Comparison of ENCODE assay signal across 11 cellular contexts in genomic region chr14:90368946-90369721, GRCh38. TPM values are rescaled to one million over a fixed set of nuclear protein-coding genes. Genes with fewer than 3 reads are reported as not detected.
DNase-seq lines count a peak whose midpoint lies in the region; ATAC-seq, FAIRE-seq and TF ChIP-seq lines count a peak whose summit lies in the region.
"Had no signal": no experiment of that assay in that cellular context is flagged by ENCODE, and none has a peak within 500 bp of the region (broad histone marks: within the 10 kb centered on the region; RNA-seq: fewer than 3 reads in every experiment).

No MANE protein-coding gene starts in this region.

- H3K36me3 Mint-ChIP-seq in activated naive CD8-positive, alpha-beta T cell treated with anti-CD3 and anti-CD28 coated beads, Interleukin-2, amount 10 ng/mL, durations not matched to agents 7 days and 5 days, result no peaks in the 10 kb centered on the region
- no peaks in the 10 kb centered on the region for H3K36me3 Mint-ChIP-seq in activated naive CD8-positive, alpha-beta T cell treated with anti-CD3 and anti-CD28 coated beads, Interleukin-2, amount 50 U/mL, for 24 hours (ENCODE audit: low read depth)
- H3K36me3 Mint-ChIP-seq in stimulated activated naive B cell treated with anti-CD40 and anti-IgM and Interleukin-4, amounts not matched to agents 10 μg/mL and 1 μg/mL and 100 μg/mL, for 72 hours, result no peaks in the 10 kb centered on the region
- H3K36me3 Mint-ChIP-seq in type B pancreatic cell, result no peaks in the 10 kb centered on the region
- H3K36me3 Mint-ChIP-seq: CD8-positive, alpha-beta memory T cell had no signal

- no peak overlapping the region for H4K91ac ChIP-seq in neuronal stem cell (ENCODE audit: low read depth, low read length, poor library complexity)

- no peak overlapping the region for H2BK120ac ChIP-seq in neuronal stem cell (ENCODE audit: low read depth, low read length)

- no peak overlapping the region for H3K14ac ChIP-seq in neuronal stem cell (ENCODE audit: low read length)

- H3K27me3 ChIP-seq in foreskin keratinocyte (no peaks in the 10 kb centered on the region), neuronal stem cell (ENCODE audit: control insufficient read depth in 3 of 3, insufficient read depth in 3 of 3, low read depth in 1 of 3, low read length in 3 of 3) (no peaks in the 10 kb centered on the region)

- no peak overlapping the region for H2BK5ac ChIP-seq in neuronal stem cell (ENCODE audit: low read length)

- no peak overlapping the region for H3K23ac ChIP-seq in neuronal stem cell (ENCODE audit: low read depth, low read length, poor library complexity)

- POLR2A ChIA-PET in activated naive CD8-positive, alpha-beta T cell treated with anti-CD3 and anti-CD28 coated beads, Interleukin-2, amount 10 ng/mL, durations not matched to agents 7 days and 5 days (lab: Charles Lee), result no interaction called here

- H2AFZ ChIP-seq in neuronal stem cell (ENCODE audit: low read length), result no peak overlapping the region

- no peak overlapping the region for H4K8ac ChIP-seq in neuronal stem cell (ENCODE audit: low read depth, low read length)

- H3K9ac ChIP-seq in neuronal stem cell (ENCODE audit: low read depth, low read length, poor library complexity), result no peak overlapping the region

- no peak overlapping the region for H2BK12ac ChIP-seq in neuronal stem cell (ENCODE audit: low read length)

- ATAC-seq in activated naive CD8-positive, alpha-beta T cell treated with anti-CD3 and anti-CD28 coated beads, Interleukin-2, amount 10 ng/mL, durations not matched to agents 7 days and 5 days (ENCODE audit: low read depth), result peak; percentile 76
- ATAC-seq in activated naive CD8-positive, alpha-beta T cell treated with anti-CD3 and anti-CD28 coated beads, Interleukin-2, amount 50 U/mL, for 24 hours, result no peak
- ATAC-seq in foreskin keratinocyte, result peak; percentile 61
- peak; percentile 33 to 38 for ATAC-seq in stimulated activated naive B cell treated with anti-CD40 and anti-IgM and Interleukin-4, amounts not matched to agents 10 μg/mL and 1 μg/mL and 100 μg/mL, for 72 hours (replicated peaks)

- H3K27me3 Mint-ChIP-seq in activated naive CD8-positive, alpha-beta T cell treated with anti-CD3 and anti-CD28 coated beads, Interleukin-2, amount 10 ng/mL, durations not matched to agents 7 days and 5 days, result no peaks in the 10 kb centered on the region
- peaks cover 1% of the 10 kb centered on the region for H3K27me3 Mint-ChIP-seq in activated naive CD8-positive, alpha-beta T cell treated with anti-CD3 and anti-CD28 coated beads, Interleukin-2, amount 50 U/mL, for 24 hours
- no peaks in the 10 kb centered on the region for H3K27me3 Mint-ChIP-seq in stimulated activated naive B cell treated with anti-CD40 and anti-IgM and Interleukin-4, amounts not matched to agents 10 μg/mL and 1 μg/mL and 100 μg/mL, for 72 hours
- no peaks in the 10 kb centered on the region for H3K27me3 Mint-ChIP-seq in type B pancreatic cell
- H3K27me3 Mint-ChIP-seq: progenitor cell of endocrine pancreas had no signal

- no peaks in the 10 kb centered on the region for H3K4me1 Mint-ChIP-seq in activated naive CD8-positive, alpha-beta T cell treated with anti-CD3 and anti-CD28 coated beads, Interleukin-2, amount 10 ng/mL, durations not matched to agents 7 days and 5 days
- H3K4me1 Mint-ChIP-seq in activated naive CD8-positive, alpha-beta T cell treated with anti-CD3 and anti-CD28 coated beads, Interleukin-2, amount 50 U/mL, for 24 hours, result no peaks in the 10 kb centered on the region
- H3K4me1 Mint-ChIP-seq in stimulated activated naive B cell treated with anti-CD40 and anti-IgM and Interleukin-4, amounts not matched to agents 10 μg/mL and 1 μg/mL and 100 μg/mL, for 72 hours, result no peaks in the 10 kb centered on the region
- peaks cover 4% of the 10 kb centered on the region for H3K4me1 Mint-ChIP-seq in type B pancreatic cell (ENCODE audit: unreplicated experiment)

- H3K9me3 Mint-ChIP-seq in activated naive CD8-positive, alpha-beta T cell treated with anti-CD3 and anti-CD28 coated beads, Interleukin-2, amount 10 ng/mL, durations not matched to agents 7 days and 5 days, result no peaks in the 10 kb centered on the region
- H3K9me3 Mint-ChIP-seq in activated naive CD8-positive, alpha-beta T cell treated with anti-CD3 and anti-CD28 coated beads, Interleukin-2, amount 50 U/mL, for 24 hours, result no peaks in the 10 kb centered on the region
- no peaks in the 10 kb centered on the region for H3K9me3 Mint-ChIP-seq in stimulated activated naive B cell treated with anti-CD40 and anti-IgM and Interleukin-4, amounts not matched to agents 10 μg/mL and 1 μg/mL and 100 μg/mL, for 72 hours
- no peaks in the 10 kb centered on the region for H3K9me3 Mint-ChIP-seq in type B pancreatic cell
- H3K9me3 Mint-ChIP-seq: CD8-positive, alpha-beta memory T cell had no signal

- H2BK15ac ChIP-seq in neuronal stem cell (ENCODE audit: low read length), result no peak overlapping the region

- H3K9me3 ChIP-seq in neuronal stem cell (replicated peaks in 1 of 2; ENCODE audit: control insufficient read depth in 2 of 2, insufficient read depth in 1 of 2, low read depth in 1 of 2, low read length in 2 of 2), result no peaks in the 10 kb centered on the region

- H3K4me1 ChIP-seq in foreskin keratinocyte (no peaks in the 10 kb centered on the region), neuronal stem cell (ENCODE audit: control insufficient read depth in 2 of 2, insufficient read depth in 1 of 2, low read depth in 1 of 2, low read length in 2 of 2) (peaks cover 0 to 2% of the 10 kb centered on the region in 2 donors)

- H3K27ac Mint-ChIP-seq in activated naive CD8-positive, alpha-beta T cell treated with anti-CD3 and anti-CD28 coated beads, Interleukin-2, amount 10 ng/mL, durations not matched to agents 7 days and 5 days, result no peak overlapping the region
- no peak overlapping the region for H3K27ac Mint-ChIP-seq in activated naive CD8-positive, alpha-beta T cell treated with anti-CD3 and anti-CD28 coated beads, Interleukin-2, amount 50 U/mL, for 24 hours
- no peak overlapping the region for H3K27ac Mint-ChIP-seq in stimulated activated naive B cell treated with anti-CD40 and anti-IgM and Interleukin-4, amounts not matched to agents 10 μg/mL and 1 μg/mL and 100 μg/mL, for 72 hours
- H3K27ac Mint-ChIP-seq in type B pancreatic cell, result no peak overlapping the region
- H3K27ac Mint-ChIP-seq: progenitor cell of endocrine pancreas had no signal

- no peak overlapping the region for H3K4me3 ChIP-seq in neuronal stem cell (ENCODE audit: low read length in 2 of 2)

- DNase-seq in activated naive CD8-positive, alpha-beta T cell treated with anti-CD3 and anti-CD28 coated beads, Interleukin-2, amount 10 ng/mL, durations not matched to agents 7 days and 5 days, result no peak
- no peak for DNase-seq in activated naive CD8-positive, alpha-beta T cell treated with anti-CD3 and anti-CD28 coated beads, Interleukin-2, amount 50 U/mL, for 24 hours
- DNase-seq in RKO (ENCODE audit: low spot score) (peak; percentile 71), foreskin keratinocyte (no peak), GM19239 (ENCODE audit: insufficient read length, low spot score) (no peak), type B pancreatic cell (ENCODE audit: extremely low spot score, unreplicated experiment) (no peak), neuronal stem cell (ENCODE audit: low spot score) (no peak)
- DNase-seq in stimulated activated naive B cell treated with anti-CD40 and anti-IgM and Interleukin-4, amounts not matched to agents 10 μg/mL and 1 μg/mL and 100 μg/mL, for 72 hours, result no peak
- DNase-seq: NCI-H446 treated with DMSO at 0.1 percent for 48 hours had no signal

- H3K18ac ChIP-seq in neuronal stem cell (ENCODE audit: low read length), result no peak overlapping the region

- no peak overlapping the region for H3K27ac ChIP-seq in foreskin keratinocyte
- H3K27ac ChIP-seq in neuronal stem cell (replicated peaks; ENCODE audit: low read length), result no peak overlapping the region

- no peaks in the 10 kb centered on the region for H3K36me3 ChIP-seq in neuronal stem cell (replicated peaks in 1 of 2; ENCODE audit: control insufficient read depth in 2 of 2, insufficient read depth in 2 of 2, low read length in 2 of 2)

- H3K4me2 ChIP-seq in neuronal stem cell (ENCODE audit: insufficient read depth, low read length, poor library complexity, severe bottlenecking), result no peak overlapping the region

- no peak for FAIRE-seq in GM19239 (lab: Jason Lieb, UNC)

- no peak overlapping the region for H2AK5ac ChIP-seq in neuronal stem cell (ENCODE audit: low read depth, low read length)

- no peaks in the 10 kb centered on the region for H3K79me1 ChIP-seq in neuronal stem cell (ENCODE audit: low read depth, low read length)

- no CpG with 5 or more reads among the region's 1 CpG for WGBS in neuronal stem cell (ENCODE audit: extremely low coverage in 2 of 2, insufficient read length in 2 of 2, insufficient replicate concordance in 1 of 2), 2 donors

- H3K4me3 Mint-ChIP-seq in activated naive CD8-positive, alpha-beta T cell treated with anti-CD3 and anti-CD28 coated beads, Interleukin-2, amount 10 ng/mL, durations not matched to agents 7 days and 5 days, result no peak overlapping the region
- H3K4me3 Mint-ChIP-seq in activated naive CD8-positive, alpha-beta T cell treated with anti-CD3 and anti-CD28 coated beads, Interleukin-2, amount 50 U/mL, for 24 hours, result no peak overlapping the region
- H3K4me3 Mint-ChIP-seq in stimulated activated naive B cell treated with anti-CD40 and anti-IgM and Interleukin-4, amounts not matched to agents 10 μg/mL and 1 μg/mL and 100 μg/mL, for 72 hours, result no peak overlapping the region
- no peak overlapping the region for H3K4me3 Mint-ChIP-seq in type B pancreatic cell
- H3K4me3 Mint-ChIP-seq: CD8-positive, alpha-beta memory T cell had no signal

- no peak overlapping the region for H3K4ac ChIP-seq in neuronal stem cell (ENCODE audit: low read length)

- TF ChIP-seq CTCF in foreskin keratinocyte (conservative IDR thresholded peaks at IDR 0.05) (peak; percentile 35), type B pancreatic cell (conservative IDR thresholded peaks at IDR 0.05) (no peak)

RNA-seq across cellular contexts. Expression of gene CALM1, which starts 27.7 kb away (rescaled TPM):
- 100 to 1,000 TPM; 682 to 687 TPM for total RNA-seq in activated naive CD8-positive, alpha-beta T cell treated with anti-CD3 and anti-CD28 coated beads, Interleukin-2, amount 10 ng/mL, durations not matched to agents 7 days and 5 days
- 489 and 498 TPM in 2 replicates for total RNA-seq in foreskin keratinocyte
- polyA plus RNA-seq in foreskin keratinocyte, result 416 and 452 TPM in 2 replicates
- total RNA-seq in type B pancreatic cell (ENCODE audit: low replicate concordance), result 347 and 430 TPM in 2 replicates
- 396 TPM for polyA plus RNA-seq in neuronal stem cell (2013, experiment 1 of 2)
- polyA plus RNA-seq in neuronal stem cell (2013, experiment 2 of 2), result 424 TPM

RNA-seq across cellular contexts. Expression of gene NRDE2, which starts 37.4 kb away (rescaled TPM):
- 10 to 100 TPM; 25.4 TPM for total RNA-seq in activated naive CD8-positive, alpha-beta T cell treated with anti-CD3 and anti-CD28 coated beads, Interleukin-2, amount 10 ng/mL, durations not matched to agents 7 days and 5 days
- total RNA-seq in foreskin keratinocyte (8.8 and 10.3 TPM in 2 replicates), type B pancreatic cell (ENCODE audit: low replicate concordance) (17.5 and 22.8 TPM in 2 replicates)
- polyA plus RNA-seq in foreskin keratinocyte, result 5.5 and 6.5 TPM in 2 replicates
- 7.0 TPM for polyA plus RNA-seq in neuronal stem cell (2013, experiment 1 of 2)
- 7.1 TPM for polyA plus RNA-seq in neuronal stem cell (2013, experiment 2 of 2)
